19 cellular contexts compared by ENCODE assay signal in genomic region chr4:22873899-22874298, GRCh38.
DNase-seq lines count a peak whose midpoint lies in the region; ATAC-seq, FAIRE-seq and TF ChIP-seq lines count a peak whose summit lies in the region.
"Had no signal": no experiment of that assay in that cellular context is flagged by ENCODE, and none has a peak within 500 bp of the region (broad histone marks: within the 10 kb centered on the region; RNA-seq: fewer than 3 reads in every experiment).

No MANE protein-coding gene starts in this region.

- H3K27me3 ChIP-seq in right lobe of liver: no peaks in the 10 kb centered on the region
- no peaks in the 10 kb centered on the region for H3K27me3 ChIP-seq in small intestine (ENCODE audit: control insufficient read depth in 2 of 2, insufficient read depth in 2 of 2, low read length in 2 of 2)

- no peaks in the 10 kb centered on the region for H3K9me3 Mint-ChIP-seq in nephron

- FAIRE-seq in small intestine (lab: Jason Lieb, UNC): no peak
- FAIRE-seq: GM12891, H1 had no signal

- WGBS in right lobe of liver (ENCODE audit: insufficient coverage, low coverage, low lambda C conversion rate, missing lambda C conversion rate): 23% methylated on average over 3 of the region's 3 CpGs
- 23 to 71% (median 37%) methylated on average over 3 of the region's 3 CpGs for WGBS in small intestine, 3 donors

- H3K36me3 ChIP-seq in right lobe of liver: no peaks in the 10 kb centered on the region
- H3K36me3 ChIP-seq in small intestine (ENCODE audit: control insufficient read depth in 2 of 2, insufficient read depth in 2 of 2, low read length in 2 of 2): no peaks in the 10 kb centered on the region

- ATAC-seq in left colon: peak; percentile 91
- ATAC-seq in right lobe of liver: peak; percentile 81 to 89 (median 85)
- no peak for ATAC-seq in HG02870 (IDR thresholded peaks at IDR 0.05; ENCODE audit: unreplicated experiment)
- no peak for ATAC-seq in HG02884 (IDR thresholded peaks at IDR 0.05; ENCODE audit: unreplicated experiment)

- no peak for TF ChIP-seq POLR2A in right lobe of liver (IDR thresholded peaks at IDR 0.05)

- H3K4me1 Mint-ChIP-seq in nephron: no peaks in the 10 kb centered on the region
- H3K4me1 Mint-ChIP-seq: CD4-positive, alpha-beta memory T cell had no signal

- no peak for TF ChIP-seq CTCF in right lobe of liver (IDR thresholded peaks at IDR 0.05)
- TF ChIP-seq CTCF in nephron (IDR thresholded peaks at IDR 0.05; ENCODE audit: unreplicated experiment in 3 of 3): no peak

- intact Hi-C loops in left colon (cut with DNase I, micrococcal nuclease): no loop called here
- intact Hi-C loops in right lobe of liver (cut with DNase I): no loop called here

- H3K4me3 ChIP-seq in right lobe of liver (peak overlapping the region in 2 of 3 donors; percentile 15 to 25), small intestine (ENCODE audit: low read depth in 1 of 2, low read length in 2 of 2) (no peak overlapping the region)
- H3K4me3 ChIP-seq: GM23248 had no signal

- peak overlapping the region; percentile 33 to 93 (median 84) for H3K27ac Mint-ChIP-seq in nephron
- H3K27ac Mint-ChIP-seq: CD4-positive, alpha-beta memory T cell had no signal

- H3K4me3 Mint-ChIP-seq in nephron: no peak overlapping the region

- H3K27me3 Mint-ChIP-seq in nephron (ENCODE audit: low read depth): no peaks in the 10 kb centered on the region
- H3K27me3 Mint-ChIP-seq: CD4-positive, alpha-beta memory T cell had no signal

- H3K36me3 Mint-ChIP-seq in nephron (ENCODE audit: low read depth): no peaks in the 10 kb centered on the region
- H3K36me3 Mint-ChIP-seq: CD4-positive, alpha-beta memory T cell had no signal

- no peak overlapping the region for H3K27ac ChIP-seq in right lobe of liver
- H3K27ac ChIP-seq in small intestine (ENCODE audit: low read depth in 1 of 2, low read length in 1 of 2): no peak overlapping the region
- H3K27ac ChIP-seq: GM23248 had no signal

- peaks cover 0 to 3% (median 0%) of the 10 kb centered on the region in 4 donors for H3K4me1 ChIP-seq in right lobe of liver
- no peaks in the 10 kb centered on the region for H3K4me1 ChIP-seq in small intestine (ENCODE audit: control insufficient read depth in 2 of 2, insufficient read depth in 1 of 2, low read depth in 1 of 2, low read length in 1 of 2)

- no peaks in the 10 kb centered on the region for H3K9me3 ChIP-seq in right lobe of liver
- H3K9me3 ChIP-seq in small intestine (ENCODE audit: control insufficient read depth, low read depth): no peaks in the 10 kb centered on the region

- DNase-seq in left colon (no peak), right lobe of liver (no peak), small intestine (peak; percentile 45), NCI-H2107 (lab: John Stamatoyannopoulos, UW) (no peak), islet precursor cell (no peak)
- DNase-seq: C1 segment of cervical spinal cord; Calu3; CD4-positive, alpha-beta memory T cell; DMS53; DMS79 treated with DMSO at 0.1 percent for 48 hours; GF-D8; GM23248; H7; HCEC 1CT had no signal

Comparison
In these comparisons a context has a peak if more than half of its experiments do, and no peak if none do; other contexts are left out.
1. ATAC-seq: peak in left colon (single experiment) and right lobe of liver (4 of 4); none in HG02870 (single experiment) and HG02884 (single experiment).
2. H3K4me3 ChIP-seq: peak in right lobe of liver (2 of 3); none in small intestine (0 of 2).